ENCODE assay signal across 19 cellular contexts in genomic region chr12:1820191-1820599, GRCh38. TPM values are rescaled to one million over a fixed set of nuclear protein-coding genes. Genes with fewer than 3 reads are reported as not detected.
DNase-seq lines count a peak whose midpoint lies in the region; ATAC-seq and TF ChIP-seq lines count a peak whose summit lies in the region.
"Had no signal": no experiment of that assay in that cellular context is flagged by ENCODE, and none has a peak within 500 bp of the region (broad histone marks: within the 10 kb centered on the region; RNA-seq: fewer than 3 reads in every experiment).

Gene LRTM2 (plus strand): TSS chr12:1820565. CDS start chr12:1828149, 7,584 bp downstream.

- no peaks in the 10 kb centered on the region for H3K36me3 Mint-ChIP-seq in chondrocyte (ENCODE audit: low read depth)
- H3K36me3 Mint-ChIP-seq in CD4-positive, alpha-beta memory T cell, result no peaks in the 10 kb centered on the region
- H3K36me3 Mint-ChIP-seq in activated CD4-positive, alpha-beta memory T cell treated with anti-CD3 and anti-CD28 coated beads, Interleukin-2, amount 10 ng/mL, durations not matched to agents 7 days and 5 days (ENCODE audit: low read depth), result no peaks in the 10 kb centered on the region
- H3K36me3 Mint-ChIP-seq: natural killer cell had no signal

- peaks cover 45% of the 10 kb centered on the region for H3K27me3 ChIP-seq in DND-41 (ENCODE audit: insufficient read depth, low read length, poor library complexity)
- H3K27me3 ChIP-seq in HUES64 (ENCODE audit: insufficient read depth, low read length), result peaks cover 40% of the 10 kb centered on the region
- H3K27me3 ChIP-seq in CD4-positive, alpha-beta memory T cell (ENCODE audit: insufficient read depth, low read length), result no peaks in the 10 kb centered on the region

- peaks cover 42% of the 10 kb centered on the region for H3K27me3 Mint-ChIP-seq in chondrocyte (ENCODE audit: low read depth)
- H3K27me3 Mint-ChIP-seq in CD4-positive, alpha-beta memory T cell, result peaks cover 28 to 33% of the 10 kb centered on the region in 2 donors
- peaks cover 33% of the 10 kb centered on the region for H3K27me3 Mint-ChIP-seq in activated CD4-positive, alpha-beta memory T cell treated with anti-CD3 and anti-CD28 coated beads, Interleukin-2, amount 10 ng/mL, durations not matched to agents 7 days and 5 days

- no peak for TF ChIP-seq CTCF in DND-41 (IDR thresholded peaks at IDR 0.05; ENCODE audit: borderline replicate concordance, extremely low read depth, low read length, poor library complexity, severe bottlenecking)
- no peak for TF ChIP-seq CTCF in chondrocyte (IDR thresholded peaks at IDR 0.05)

- H3K4me2 ChIP-seq in DND-41 (ENCODE audit: insufficient read depth, low read length), result no peak within 1 kb of the TSS

- H3K9ac ChIP-seq in DND-41 (ENCODE audit: low read depth, low read length) (no peak within 1 kb of the TSS), HUES64 (ENCODE audit: low read depth, low read length) (no peak within 1 kb of the TSS)

- H3K4me1 Mint-ChIP-seq in chondrocyte (ENCODE audit: low read depth), result peaks cover 7% of the 10 kb centered on the region
- H3K4me1 Mint-ChIP-seq in CD4-positive, alpha-beta memory T cell, result peaks cover 0 to 5% (median 4%) of the 10 kb centered on the region in 4 donors
- H3K4me1 Mint-ChIP-seq in activated CD4-positive, alpha-beta memory T cell treated with anti-CD3 and anti-CD28 coated beads, Interleukin-2, amount 10 ng/mL, durations not matched to agents 7 days and 5 days, result peaks cover 4% of the 10 kb centered on the region

- peaks cover 8% of the 10 kb centered on the region for H4K20me1 ChIP-seq in DND-41 (ENCODE audit: insufficient read depth, low read length)

- WGBS in HUES64, result 20% methylated on average over 22 of the region's 22 CpGs

- no peak for DNase-seq in DND-41
- DNase-seq in chondrocyte (ENCODE audit: low spot score), result no peak
- peak; percentile 65 for DNase-seq in myocyte (ENCODE audit: low read depth)
- DNase-seq in CD4-positive, alpha-beta memory T cell, result no peak
- DNase-seq in activated CD4-positive, alpha-beta memory T cell treated with anti-CD3 and anti-CD28 coated beads, Interleukin-2, amount 10 ng/mL, durations not matched to agents 7 days and 5 days, result no peak
- no peak for DNase-seq in effector CD4-positive, alpha-beta T cell
- DNase-seq: activated naive CD4-positive, alpha-beta T cell; brain microvascular endothelial cell; EL; foreskin keratinocyte; Karpas-422; natural killer cell; NCI-H2081; stimulated activated CD4-positive, alpha-beta T cell treated with anti-CD3 and anti-CD28 coated beads, Interleukin-4, amount 100 ng/mL, for 1 hour had no signal

- no peaks in the 10 kb centered on the region for H3K4me1 ChIP-seq in DND-41 (ENCODE audit: insufficient read depth, low read length)
- H3K4me1 ChIP-seq in HUES64 (ENCODE audit: insufficient read depth, low read length), result no peaks in the 10 kb centered on the region
- no peaks in the 10 kb centered on the region for H3K4me1 ChIP-seq in CD4-positive, alpha-beta memory T cell (ENCODE audit: insufficient read depth, low read length)
- H3K4me1 ChIP-seq: foreskin keratinocyte had no signal

- H3K4me3 Mint-ChIP-seq in chondrocyte (ENCODE audit: unreplicated experiment), result peak within 1 kb of the TSS; percentile 38
- no peak within 1 kb of the TSS for H3K4me3 Mint-ChIP-seq in CD4-positive, alpha-beta memory T cell
- no peak within 1 kb of the TSS for H3K4me3 Mint-ChIP-seq in activated CD4-positive, alpha-beta memory T cell treated with anti-CD3 and anti-CD28 coated beads, Interleukin-2, amount 10 ng/mL, durations not matched to agents 7 days and 5 days
- H3K4me3 Mint-ChIP-seq: natural killer cell had no signal

- POLR2A ChIA-PET in CD4-positive, alpha-beta memory T cell (lab: Charles Lee; ENCODE audit: partially characterized antibody), result no interaction called here
- POLR2A ChIA-PET in activated CD4-positive, alpha-beta memory T cell treated with anti-CD3 and anti-CD28 coated beads, Interleukin-2, amount 10 ng/mL, durations not matched to agents 7 days and 5 days (lab: Charles Lee), result no interaction called here

- no peak within 1 kb of the TSS for H3K27ac Mint-ChIP-seq in chondrocyte (ENCODE audit: unreplicated experiment)
- H3K27ac Mint-ChIP-seq in CD4-positive, alpha-beta memory T cell, result peak within 1 kb of the TSS in 2 of 7 donors; percentile 46 to 60
- no peak within 1 kb of the TSS for H3K27ac Mint-ChIP-seq in activated CD4-positive, alpha-beta memory T cell treated with anti-CD3 and anti-CD28 coated beads, Interleukin-2, amount 10 ng/mL, durations not matched to agents 7 days and 5 days
- H3K27ac Mint-ChIP-seq: natural killer cell had no signal

- intact Hi-C loops in CD4-positive, alpha-beta memory T cell (cut with micrococcal nuclease), result no loop called here

- ATAC-seq in DND-41 (ENCODE audit: insufficient read depth, low read depth), result peak; percentile 47
- ATAC-seq: foreskin keratinocyte, left lobe of liver, natural killer cell, sciatic nerve had no signal

- H3K36me3 ChIP-seq in DND-41 (ENCODE audit: insufficient read depth, low read length) (no peaks in the 10 kb centered on the region), HUES64 (ENCODE audit: insufficient read depth, low read length) (no peaks in the 10 kb centered on the region)
- no peaks in the 10 kb centered on the region for H3K36me3 ChIP-seq in CD4-positive, alpha-beta memory T cell (ENCODE audit: insufficient read depth, low read length)
- H3K36me3 ChIP-seq: brain microvascular endothelial cell had no signal

- H3K79me2 ChIP-seq in DND-41 (ENCODE audit: insufficient read depth, low read length), result no peaks in the 10 kb centered on the region

- CTCF ChIA-PET in CD4-positive, alpha-beta memory T cell (lab: Charles Lee; ENCODE audit: partially characterized antibody), result no interaction called here
- CTCF ChIA-PET in activated CD4-positive, alpha-beta memory T cell treated with anti-CD3 and anti-CD28 coated beads, Interleukin-2, amount 10 ng/mL, durations not matched to agents 7 days and 5 days (lab: Charles Lee), result no interaction called here

- no peaks in the 10 kb centered on the region for H3K9me3 ChIP-seq in DND-41 (ENCODE audit: insufficient read depth, low read length, severe bottlenecking)
- H3K9me3 ChIP-seq in HUES64 (ENCODE audit: insufficient read depth, low read depth, low read length), result no peaks in the 10 kb centered on the region
- H3K9me3 ChIP-seq in CD4-positive, alpha-beta memory T cell (ENCODE audit: control insufficient read depth in 1 of 2, low read length in 2 of 2), result no peaks in the 10 kb centered on the region

- H3K27ac ChIP-seq in DND-41 (ENCODE audit: low read length), result no peak within 1 kb of the TSS
- no peak within 1 kb of the TSS for H3K27ac ChIP-seq in HUES64 (ENCODE audit: low read depth, low read length)
- no peak within 1 kb of the TSS for H3K27ac ChIP-seq in CD4-positive, alpha-beta memory T cell (ENCODE audit: low read depth, low read length)
- H3K27ac ChIP-seq: brain microvascular endothelial cell, foreskin keratinocyte, SK-N-MC had no signal

- H3K4me3 ChIP-seq in DND-41 (ENCODE audit: low read depth in 1 of 2, low read length in 2 of 2) (no peak within 1 kb of the TSS), HUES64 (ENCODE audit: low read length) (peak within 1 kb of the TSS; percentile 39)
- no peak within 1 kb of the TSS for H3K4me3 ChIP-seq in CD4-positive, alpha-beta memory T cell (ENCODE audit: low read length in 2 of 2)
- H3K4me3 ChIP-seq: SK-N-MC had no signal

- no peaks in the 10 kb centered on the region for H3K9me3 Mint-ChIP-seq in chondrocyte (ENCODE audit: low read depth)
- peaks cover 0 to 1% (median 0%) of the 10 kb centered on the region in 8 donors for H3K9me3 Mint-ChIP-seq in CD4-positive, alpha-beta memory T cell
- no peaks in the 10 kb centered on the region for H3K9me3 Mint-ChIP-seq in activated CD4-positive, alpha-beta memory T cell treated with anti-CD3 and anti-CD28 coated beads, Interleukin-2, amount 10 ng/mL, durations not matched to agents 7 days and 5 days
- H3K9me3 Mint-ChIP-seq: natural killer cell had no signal

- no peak within 1 kb of the TSS for H2AFZ ChIP-seq in DND-41 (ENCODE audit: low read depth, low read length)

RNA-seq across cellular contexts. Expression of gene LRTM2, which starts in this region (rescaled TPM):
- polyA plus RNA-seq in HUES64 (2013, experiment 1 of 2), result not detected
- polyA plus RNA-seq in HUES64 (2013, experiment 2 of 2), result not detected
- total RNA-seq in chondrocyte (not detected in 3 replicates), myocyte (0.11 TPM in 1 of 2 replicates, not detected in the other)
- polyA plus RNA-seq in myocyte (2012), result not detected
- total RNA-seq in CD4-positive, alpha-beta memory T cell, result not detected
- polyA plus RNA-seq in CD4-positive, alpha-beta memory T cell, result not detected
- not detected for total RNA-seq in activated CD4-positive, alpha-beta memory T cell treated with anti-CD3 and anti-CD28 coated beads, Interleukin-2, amount 10 ng/mL, durations not matched to agents 7 days and 5 days
- total RNA-seq: foreskin keratinocyte, left lobe of liver, natural killer cell, sciatic nerve, urinary bladder had no signal
- polyA plus RNA-seq: foreskin keratinocyte, urinary bladder had no signal

Comparison
In these comparisons a context has a peak if more than half of its experiments do, and no peak if none do; other contexts are left out.
1. Peak in DNase-seq in myocyte; RNA of the gene not detected or under 1 TPM.